Comparison of ENCODE assay signal across 13 cellular contexts in genomic region chr16:17451835-17452234, GRCh38. TPM values are rescaled to one million over a fixed set of nuclear protein-coding genes. Genes with fewer than 3 reads are reported as not detected.
A peak's percentile ranks its signal among the peaks of the same experiment; 100 is the strongest.
DNase-seq lines count a peak whose midpoint lies in the region; ATAC-seq lines count a peak whose summit lies in the region.
"Had no signal": no experiment of that assay in that cellular context is flagged by ENCODE, and none has a peak within 500 bp of the region (broad histone marks: within the 10 kb centered on the region; RNA-seq: fewer than 3 reads in every experiment).

No MANE protein-coding gene starts in this region.

- POLR2A ChIA-PET in activated CD4-positive, alpha-beta memory T cell treated with anti-CD3 and anti-CD28 coated beads for 36 hours (lab: Charles Lee), result interaction anchor here (0.8 kb wide), 1 partner anchor 15 kb away, joined by 4 read pairs; no protein-coding TSS in a partner anchor

- no peak overlapping the region for H3K4me3 Mint-ChIP-seq in activated T-cell treated with anti-CD3 and anti-CD28 coated beads, Interleukin-2, amount 50 U/mL, for 72 hours
- H3K4me3 Mint-ChIP-seq in activated CD4-positive, alpha-beta memory T cell treated with anti-CD3 and anti-CD28 coated beads for 36 hours, result no peak overlapping the region

- peaks cover 0 to 2% of the 10 kb centered on the region in 2 donors for H3K36me3 Mint-ChIP-seq in activated T-cell treated with anti-CD3 and anti-CD28 coated beads, Interleukin-2, amount 50 U/mL, for 72 hours (ENCODE audit: insufficient read depth in 2 of 2)
- no peaks in the 10 kb centered on the region for H3K36me3 Mint-ChIP-seq in activated CD4-positive, alpha-beta memory T cell treated with anti-CD3 and anti-CD28 coated beads for 36 hours

- intact Hi-C loops in activated CD4-positive, alpha-beta memory T cell treated with anti-CD3 and anti-CD28 coated beads for 36 hours (cut with micrococcal nuclease), result loop anchor here (5.0 kb wide), 1 partner anchor 35 kb away; no protein-coding TSS in a partner anchor

- H3K4me1 Mint-ChIP-seq in activated T-cell treated with anti-CD3 and anti-CD28 coated beads, Interleukin-2, amount 50 U/mL, for 72 hours (ENCODE audit: low read depth), result peaks cover 29% of the 10 kb centered on the region
- peaks cover 50% of the 10 kb centered on the region for H3K4me1 Mint-ChIP-seq in activated CD4-positive, alpha-beta memory T cell treated with anti-CD3 and anti-CD28 coated beads for 36 hours (ENCODE audit: low read depth)

- CTCF ChIA-PET in activated CD4-positive, alpha-beta memory T cell treated with anti-CD3 and anti-CD28 coated beads for 36 hours (lab: Charles Lee), result no interaction called here

- H3K9me3 Mint-ChIP-seq in activated T-cell treated with anti-CD3 and anti-CD28 coated beads, Interleukin-2, amount 50 U/mL, for 72 hours, result no peaks in the 10 kb centered on the region
- no peaks in the 10 kb centered on the region for H3K9me3 Mint-ChIP-seq in activated CD4-positive, alpha-beta memory T cell treated with anti-CD3 and anti-CD28 coated beads for 36 hours

- peak overlapping the region; percentile 63 for H3K27ac Mint-ChIP-seq in activated T-cell treated with anti-CD3 and anti-CD28 coated beads, Interleukin-2, amount 50 U/mL, for 72 hours
- peak overlapping the region; percentile 50 for H3K27ac Mint-ChIP-seq in activated CD4-positive, alpha-beta memory T cell treated with anti-CD3 and anti-CD28 coated beads for 36 hours

- ATAC-seq in activated T-cell treated with anti-CD3 and anti-CD28 coated beads, Interleukin-2, amount 50 U/mL, for 72 hours (replicated peaks in 1 of 2), result no peak
- ATAC-seq in GM19328 (IDR thresholded peaks at IDR 0.05; ENCODE audit: unreplicated experiment), result no peak

- no peak for DNase-seq in activated T-cell treated with anti-CD3 and anti-CD28 coated beads, Interleukin-2, amount 50 U/mL, for 72 hours
- DNase-seq in activated T-cell treated with anti-CD3 and anti-CD28 coated beads, Interleukin-2, amount 50 U/mL, for 1 hour, result no peak
- DNase-seq in MV-4-11 (lab: John Stamatoyannopoulos, UW) (peak; percentile 92), pons (ENCODE audit: low spot score) (peak; percentile 63), UCSD-AML1 (lab: John Stamatoyannopoulos, UW; ENCODE audit: unreplicated experiment) (no peak), NCI-H774 (lab: John Stamatoyannopoulos, UW) (no peak)
- DNase-seq in activated CD4-positive, alpha-beta memory T cell treated with anti-CD3 and anti-CD28 coated beads for 36 hours, result peak; percentile 23
- DNase-seq: brain microvascular endothelial cell; Calu3; NCI-H2029; NCI-H69; stimulated activated CD4-positive, alpha-beta T cell treated with anti-CD3 and anti-CD28 coated beads, Interleukin-15, amount 100 ng/mL, for 24 hours had no signal

- no peaks in the 10 kb centered on the region for H3K27me3 Mint-ChIP-seq in activated T-cell treated with anti-CD3 and anti-CD28 coated beads, Interleukin-2, amount 50 U/mL, for 72 hours (ENCODE audit: low read depth)
- H3K27me3 Mint-ChIP-seq in activated CD4-positive, alpha-beta memory T cell treated with anti-CD3 and anti-CD28 coated beads for 36 hours, result no peaks in the 10 kb centered on the region

RNA-seq across cellular contexts. Expression of gene XYLT1, which starts 18.9 kb away (rescaled TPM):
- total RNA-seq in activated T-cell treated with anti-CD3 and anti-CD28 coated beads, Interleukin-2, amount 50 U/mL, for 72 hours, result 10 to 100 TPM; 17.1 to 17.9 TPM
- total RNA-seq in activated CD4-positive, alpha-beta memory T cell treated with anti-CD3 and anti-CD28 coated beads for 36 hours, result 1 to 10 TPM; 6.2 to 6.8 TPM

Comparison
In these comparisons a context has a peak if more than half of its experiments do, and no peak if none do; other contexts are left out.
1. DNase-seq: peak in MV-4-11 (single experiment), activated CD4-positive, alpha-beta memory T cell treated with anti-CD3 and anti-CD28 coated beads for 36 hours (single experiment) and pons (single experiment); none in activated T-cell treated with anti-CD3 and anti-CD28 coated beads, Interleukin-2, amount 50 U/mL, for 72 hours (0 of 2), activated T-cell treated with anti-CD3 and anti-CD28 coated beads, Interleukin-2, amount 50 U/mL, for 1 hour (single experiment), UCSD-AML1 (single experiment) and NCI-H774 (single experiment).